21 cellular contexts compared by ENCODE assay signal in genomic region chr1:192741095-192741494, GRCh38.
DNase-seq lines count a peak whose midpoint lies in the region; ATAC-seq and TF ChIP-seq lines count a peak whose summit lies in the region.
"Had no signal": no experiment of that assay in that cellular context is flagged by ENCODE, and none has a peak within 500 bp of the region (broad histone marks: within the 10 kb centered on the region; RNA-seq: fewer than 3 reads in every experiment).

No MANE protein-coding gene starts in this region.

- no peak for TF ChIP-seq CTCF in SK-N-SH (IDR thresholded peaks at IDR 0.05)
- TF ChIP-seq CTCF in Loucy (conservative IDR thresholded peaks at IDR 0.05; ENCODE audit: low read length): no peak
- TF ChIP-seq CTCF in chondrocyte (IDR thresholded peaks at IDR 0.05): no peak

- CTCF ChIA-PET in SK-N-SH (lab: Yijun Ruan, JAX): no interaction called here

- no peaks in the 10 kb centered on the region for H3K4me1 ChIP-seq in SK-N-SH (ENCODE audit: control insufficient read depth in 1 of 2, insufficient read depth in 2 of 2, low read depth in 1 of 2, low read length in 1 of 2)
- peaks cover 22% of the 10 kb centered on the region for H3K4me1 ChIP-seq in Loucy (ENCODE audit: insufficient read depth, low read length, poor library complexity, severe bottlenecking)
- H3K4me1 ChIP-seq: BLaER1, Caco-2 had no signal

- DNase-seq in SK-N-SH (no peak), OCI-M1 (lab: John Stamatoyannopoulos, UW) (peak; percentile 26), chondrocyte (ENCODE audit: low spot score) (no peak), MG63 (no peak)
- DNase-seq: Caco-2; CD4-positive, CD25-positive, alpha-beta regulatory T cell; CD8-positive, alpha-beta T cell; DMS 273 treated with DMSO at 0.1 percent for 48 hours; DMS79; EL; GDM1; GM23248; H7; HCEC 1CT had no signal

- 86% methylated on average over 3 of the region's 3 CpGs for WGBS in SK-N-SH (ENCODE audit: low lambda C conversion rate)

- no peaks in the 10 kb centered on the region for H3K79me2 ChIP-seq in SK-N-SH (ENCODE audit: insufficient read depth)
- peaks cover 19% of the 10 kb centered on the region for H3K79me2 ChIP-seq in Loucy (ENCODE audit: insufficient read depth, low read length)

- no peak overlapping the region for H3K4me2 ChIP-seq in SK-N-SH
- H3K4me2 ChIP-seq in Loucy (ENCODE audit: low read depth, low read length, poor library complexity, severe bottlenecking): no peak overlapping the region
- H3K4me2 ChIP-seq: BLaER1 had no signal

- peaks cover 11% of the 10 kb centered on the region for H3K9me3 Mint-ChIP-seq in chondrocyte (ENCODE audit: low read depth)
- H3K9me3 Mint-ChIP-seq: CD8-positive, alpha-beta T cell had no signal

- POLR2A ChIA-PET in SK-N-SH (lab: Yijun Ruan, JAX): no interaction called here

- H3K4me1 Mint-ChIP-seq in chondrocyte (ENCODE audit: low read depth): no peaks in the 10 kb centered on the region
- H3K4me1 Mint-ChIP-seq: B cell had no signal

- no peak overlapping the region for H3K9ac ChIP-seq in SK-N-SH
- H3K9ac ChIP-seq in Loucy (ENCODE audit: low read depth, low read length, poor library complexity, severe bottlenecking): no peak overlapping the region
- H3K9ac ChIP-seq: BLaER1, GM23248 had no signal

- H4K20me1 ChIP-seq in SK-N-SH (ENCODE audit: insufficient read depth) (no peaks in the 10 kb centered on the region), Loucy (ENCODE audit: insufficient read depth, low read length, poor library complexity, severe bottlenecking) (no peaks in the 10 kb centered on the region)
- H4K20me1 ChIP-seq: BLaER1 had no signal

- H3K4me3 ChIP-seq in SK-N-SH (ENCODE audit: low read depth in 2 of 2, low read length in 1 of 2) (no peak overlapping the region), Loucy (ENCODE audit: low read length, poor library complexity, severe bottlenecking) (no peak overlapping the region), MG63 (no peak overlapping the region)
- H3K4me3 ChIP-seq: BLaER1, GM12878, GM23248 had no signal

- no peak overlapping the region for H3K4me3 Mint-ChIP-seq in chondrocyte (ENCODE audit: unreplicated experiment)
- H3K4me3 Mint-ChIP-seq: B cell; CD4-positive, CD25-positive, alpha-beta regulatory T cell; CD8-positive, alpha-beta T cell had no signal

- no peaks in the 10 kb centered on the region for H3K9me2 ChIP-seq in SK-N-SH
- no peaks in the 10 kb centered on the region for H3K9me2 ChIP-seq in Loucy (replicated peaks; ENCODE audit: low read depth, low read length)

- no peaks in the 10 kb centered on the region for H3F3A ChIP-seq in SK-N-SH (replicated peaks; ENCODE audit: insufficient read depth)
- peaks cover 3% of the 10 kb centered on the region; the same call in 1 of the 2 replicates for H3F3A ChIP-seq in Loucy (ENCODE audit: low read depth)

- H3K27ac ChIP-seq in SK-N-SH (ENCODE audit: low read depth in 2 of 2, low read length in 1 of 2): no peak overlapping the region
- H3K27ac ChIP-seq: 22Rv1, BLaER1, C4-2B, GM23248 had no signal

- no peak for ATAC-seq in SK-N-SH treated with all-trans-retinoic acid at 6 μM for 48 hours
- ATAC-seq: CD8-positive, alpha-beta T cell; GM12878 had no signal

- TF ChIP-seq RAD21 in SK-N-SH (IDR thresholded peaks at IDR 0.05; ENCODE audit: low read length): no peak

- H3K27me3 Mint-ChIP-seq in chondrocyte (ENCODE audit: low read depth): no peaks in the 10 kb centered on the region
- H3K27me3 Mint-ChIP-seq: B cell had no signal

- H3K9me3 ChIP-seq in SK-N-SH (peaks cover 6% of the 10 kb centered on the region; the same call in 1 of the 2 replicates), Loucy (ENCODE audit: insufficient read depth, low read depth, low read length) (no peaks in the 10 kb centered on the region), MG63 (peaks cover 10% of the 10 kb centered on the region)
- H3K9me3 ChIP-seq: BLaER1, Caco-2 had no signal

- H3K36me3 Mint-ChIP-seq in chondrocyte (ENCODE audit: low read depth): peaks cover 4% of the 10 kb centered on the region
- H3K36me3 Mint-ChIP-seq: CD4-positive, CD25-positive, alpha-beta regulatory T cell; CD8-positive, alpha-beta T cell had no signal

- no peak overlapping the region for H3K27ac Mint-ChIP-seq in chondrocyte (ENCODE audit: unreplicated experiment)
- H3K27ac Mint-ChIP-seq: B cell; CD4-positive, CD25-positive, alpha-beta regulatory T cell; CD8-positive, alpha-beta T cell had no signal

- no peak for TF ChIP-seq EP300 in SK-N-SH (IDR thresholded peaks at IDR 0.05; ENCODE audit: borderline replicate concordance in 1 of 2, low read depth in 1 of 2, low read length in 1 of 2)

- H3K36me3 ChIP-seq in SK-N-SH (replicated peaks in 1 of 2; ENCODE audit: control insufficient read depth in 1 of 2, insufficient read depth in 2 of 2, low read length in 1 of 2) (no peaks in the 10 kb centered on the region), Loucy (ENCODE audit: insufficient read depth, low read length) (no peaks in the 10 kb centered on the region), MG63 (no peaks in the 10 kb centered on the region)
- H3K36me3 ChIP-seq: BLaER1 had no signal

- no peaks in the 10 kb centered on the region for H3K27me3 ChIP-seq in SK-N-SH (ENCODE audit: insufficient read depth)
- H3K27me3 ChIP-seq in Loucy (ENCODE audit: insufficient read depth, low read length, poor library complexity, severe bottlenecking): no peaks in the 10 kb centered on the region
- no peaks in the 10 kb centered on the region for H3K27me3 ChIP-seq in MG63
- H3K27me3 ChIP-seq: BLaER1 had no signal

- H2AFZ ChIP-seq in SK-N-SH (ENCODE audit: low read depth) (no peak overlapping the region), Loucy (ENCODE audit: low read length) (peak overlapping the region; percentile 11; the same call in 1 of the 2 replicates)

TF ChIP-seq in SK-N-SH treated with all-trans-retinoic acid at 6 μM for 48 hours, 23 proteins besides CTCF, POLR2A, EP300 and RAD21:
- TF ChIP-seq ARNTL (CRISPR knock-in tag; IDR thresholded peaks at IDR 0.05; ENCODE audit: borderline replicate concordance, low read depth) (no peak), TSHZ2 (CRISPR knock-in tag; IDR thresholded peaks at IDR 0.05) (no peak), ZNF70 (CRISPR knock-in tag; IDR thresholded peaks at IDR 0.05) (no peak), ZFP30 (CRISPR knock-in tag; IDR thresholded peaks at IDR 0.05) (peak; percentile 75; the same call in 1 of the 2 replicates)

TF ChIP-seq in SK-N-SH, 30 proteins besides CTCF, POLR2A, EP300 and RAD21 (continues in another document):
- TF ChIP-seq GATA2 (CRISPR knock-in tag; IDR thresholded peaks at IDR 0.05) (no peak), RXRA (IDR thresholded peaks at IDR 0.05; ENCODE audit: borderline replicate concordance, low read depth) (no peak), ZBTB33 (IDR thresholded peaks at IDR 0.05; ENCODE audit: borderline replicate concordance, low read depth) (no peak), TEAD4 (IDR thresholded peaks at IDR 0.05; ENCODE audit: borderline replicate concordance, insufficient read depth) (no peak), YY1 (IDR thresholded peaks at IDR 0.05; ENCODE audit: low read depth) (no peak), MEF2A (IDR thresholded peaks at IDR 0.05; ENCODE audit: borderline replicate concordance, low read depth) (no peak), SIN3A (IDR thresholded peaks at IDR 0.05; ENCODE audit: borderline replicate concordance, low read depth, low read length) (no peak), NRF1 (IDR thresholded peaks at IDR 0.05; ENCODE audit: low read depth, low read length) (no peak), FOXM1 (IDR thresholded peaks at IDR 0.05; ENCODE audit: low read depth) (no peak), TAF1 (IDR thresholded peaks at IDR 0.05; ENCODE audit: borderline replicate concordance, low read depth, low read length) (no peak), IRF3 (IDR thresholded peaks at IDR 0.05; ENCODE audit: low read depth, low read length) (no peak), MXI1 (IDR thresholded peaks at IDR 0.05; ENCODE audit: low read depth, low read length) (no peak), SMC3 (IDR thresholded peaks at IDR 0.05; ENCODE audit: low read depth, low read length) (no peak), RFX5 (IDR thresholded peaks at IDR 0.05; ENCODE audit: low read length) (no peak), FOXJ3 (CRISPR knock-in tag; IDR thresholded peaks at IDR 0.05) (no peak), GABPA (IDR thresholded peaks at IDR 0.05; ENCODE audit: low read depth) (no peak), NFIC (IDR thresholded peaks at IDR 0.05; ENCODE audit: borderline replicate concordance) (no peak), USF2 (IDR thresholded peaks at IDR 0.05; ENCODE audit: borderline replicate concordance, low read depth, low read length) (no peak)
